ENCODE assay signal across 14 cellular contexts in the genomic region with DNA sequence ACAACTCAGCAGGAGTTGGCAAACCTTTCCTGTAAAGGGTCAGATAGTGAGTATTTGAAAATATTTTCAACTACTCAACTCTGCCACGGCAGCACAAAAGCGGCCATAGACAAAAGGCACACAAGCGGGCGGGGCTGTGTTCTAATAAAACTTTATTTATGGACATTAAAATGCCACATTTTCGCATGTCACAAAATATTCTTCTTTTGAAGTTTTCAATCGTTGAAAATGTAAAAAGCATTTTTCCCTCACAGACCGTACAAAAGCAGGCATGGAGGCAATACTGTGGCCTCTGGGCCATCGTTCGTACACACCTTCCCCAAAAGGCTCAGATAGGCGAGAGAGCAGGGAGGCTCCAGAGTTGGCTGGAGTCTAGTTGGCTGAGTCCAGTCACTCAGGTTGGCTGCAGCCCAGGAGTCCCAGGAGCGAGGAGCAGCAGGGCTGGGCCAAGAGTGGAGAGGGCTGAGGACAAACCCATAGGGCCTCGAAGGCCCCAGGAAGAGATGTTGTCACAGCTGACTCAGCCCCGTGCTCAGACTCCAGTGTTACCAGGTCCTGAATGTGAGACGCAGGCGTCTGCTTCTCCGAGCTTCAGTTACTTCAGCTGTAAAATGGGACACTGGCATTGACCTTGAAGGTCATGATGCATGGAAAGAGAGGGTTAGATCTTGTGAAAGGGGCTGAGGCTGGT. TPM values are rescaled to one million over a fixed set of nuclear protein-coding genes. Genes with fewer than 3 reads are reported as not detected.
A peak's percentile ranks its signal among the peaks of the same experiment; 100 is the strongest.
DNase-seq lines count a peak whose midpoint lies in the region; ATAC-seq, FAIRE-seq and TF ChIP-seq lines count a peak whose summit lies in the region.
"Had no signal": no experiment of that assay in that cellular context is flagged by ENCODE, and none has a peak within 500 bp of the region (broad histone marks: within the 10 kb centered on the region; RNA-seq: fewer than 3 reads in every experiment).

No MANE protein-coding gene starts in this region.

- DNase-seq in Right ventricle myocardium superior: peak; percentile 58
- no peak for DNase-seq in cardiac septum (ENCODE audit: low spot score)
- peak; percentile 77 for DNase-seq in astrocyte (ENCODE audit: low read depth)
- DNase-seq in kidney: peak; percentile 76
- DNase-seq in urothelium cell line (ENCODE audit: low spot score): peak; percentile 72
- DNase-seq in epidermal melanocyte (ENCODE audit: insufficient read length, low spot score): no peak
- DNase-seq: activated CD4-positive, alpha-beta T cell treated with anti-CD3 and anti-CD28 coated beads, Interleukin-2, amount 50 U/mL, for 4 hours; SIG-M5; stimulated activated CD8-positive, alpha-beta memory T cell treated with anti-CD3 and anti-CD28 coated beads, Interleukin-4, amount 100 ng/mL, for 48 hours had no signal

- H3K4me1 Mint-ChIP-seq in astrocyte (ENCODE audit: low read depth, unreplicated experiment): peaks cover 35% of the 10 kb centered on the region
- H3K4me1 Mint-ChIP-seq: memory B cell had no signal

- no peak overlapping the region for H3K4me3 ChIP-seq in astrocyte (ENCODE audit: insufficient read depth, low read depth, low read length)
- no peak overlapping the region for H3K4me3 ChIP-seq in kidney (ENCODE audit: low read length in 2 of 2)
- H3K4me3 ChIP-seq: HAP-1 had no signal

- no peaks in the 10 kb centered on the region for H3K9me3 Mint-ChIP-seq in astrocyte (ENCODE audit: unreplicated experiment)
- H3K9me3 Mint-ChIP-seq: memory B cell had no signal

- H2AFZ ChIP-seq in astrocyte (ENCODE audit: low read depth, low read length): peak overlapping the region; percentile 67

- H3K27me3 Mint-ChIP-seq in astrocyte (ENCODE audit: low read depth, unreplicated experiment): no peaks in the 10 kb centered on the region

- H3K4me3 Mint-ChIP-seq in astrocyte (ENCODE audit: unreplicated experiment): no peak overlapping the region
- H3K4me3 Mint-ChIP-seq: memory B cell had no signal

- H3K9me3 ChIP-seq in astrocyte (ENCODE audit: insufficient read depth, low read depth, low read length): no peaks in the 10 kb centered on the region
- H3K9me3 ChIP-seq in kidney (ENCODE audit: control insufficient read depth in 1 of 2, low read length in 2 of 2): no peaks in the 10 kb centered on the region
- H3K9me3 ChIP-seq: HAP-1 had no signal

- H3K36me3 Mint-ChIP-seq in astrocyte (ENCODE audit: low read depth, unreplicated experiment): no peaks in the 10 kb centered on the region
- H3K36me3 Mint-ChIP-seq: memory B cell had no signal

- H3K27ac Mint-ChIP-seq in astrocyte (ENCODE audit: unreplicated experiment): no peak overlapping the region
- H3K27ac Mint-ChIP-seq: memory B cell had no signal

- no peaks in the 10 kb centered on the region for H3K27me3 ChIP-seq in astrocyte (ENCODE audit: insufficient read depth, low read length)

- peak; percentile 39 for FAIRE-seq in astrocyte (lab: Jason Lieb, UNC)
- FAIRE-seq in kidney (lab: Jason Lieb, UNC): no peak
- no peak for FAIRE-seq in urothelium cell line (lab: Jason Lieb, UNC)
- FAIRE-seq: G401.6 had no signal

- H3K27ac ChIP-seq in astrocyte (ENCODE audit: low read depth, low read length): no peak overlapping the region
- H3K27ac ChIP-seq in kidney (ENCODE audit: low read depth in 2 of 2, low read length in 2 of 2): peak overlapping the region in 1 of 2 donors; percentile 17

- H3K36me3 ChIP-seq in astrocyte (ENCODE audit: insufficient read depth, low read length): no peaks in the 10 kb centered on the region
- H3K36me3 ChIP-seq in kidney (ENCODE audit: control insufficient read depth in 1 of 2, insufficient read depth in 2 of 2, low read length in 2 of 2): no peaks in the 10 kb centered on the region
- H3K36me3 ChIP-seq: HAP-1 had no signal

- H4K20me1 ChIP-seq in astrocyte (ENCODE audit: insufficient read depth, low read length): no peaks in the 10 kb centered on the region

- ATAC-seq in Right ventricle myocardium superior (ENCODE audit: poor library complexity) (peak; percentile 42), GM21390 (IDR thresholded peaks at IDR 0.05; ENCODE audit: unreplicated experiment) (no peak), HG02973 (IDR thresholded peaks at IDR 0.05; ENCODE audit: unreplicated experiment) (no peak)

- H3K9ac ChIP-seq in astrocyte (ENCODE audit: low read length): no peak overlapping the region
- H3K9ac ChIP-seq in kidney (ENCODE audit: low read length in 2 of 2): no peak overlapping the region

- TF ChIP-seq CTCF in astrocyte (IDR thresholded peaks at IDR 0.05; ENCODE audit: insufficient read depth, low read depth, low read length) (no peak), kidney (IDR thresholded peaks at IDR 0.05; ENCODE audit: borderline replicate concordance, extremely low read depth, insufficient read depth) (no peak)

- H3K79me2 ChIP-seq in astrocyte (ENCODE audit: insufficient read depth, low read length): no peaks in the 10 kb centered on the region

- peaks cover 53% of the 10 kb centered on the region for H3K4me1 ChIP-seq in astrocyte (ENCODE audit: insufficient read depth, low read length)
- peaks cover 46 to 53% of the 10 kb centered on the region in 2 donors for H3K4me1 ChIP-seq in kidney (ENCODE audit: control insufficient read depth in 1 of 2, insufficient read depth in 1 of 2, low read depth in 1 of 2, low read length in 2 of 2)
- H3K4me1 ChIP-seq: HAP-1 had no signal

- H3K4me2 ChIP-seq in astrocyte (ENCODE audit: low read length): peak overlapping the region; percentile 57

- intact Hi-C loops in Right ventricle myocardium superior (cut with DNase I): no loop called here
- intact Hi-C loops in cardiac septum (cut with DNase I): no loop called here
- intact Hi-C loops in kidney (cut with DNase I): no loop called here

RNA-seq across cellular contexts. Expression of a gene that starts 42.5 kb away (rescaled TPM):
- total RNA-seq in Right ventricle myocardium superior (0.11 TPM), cardiac septum (0.32 TPM), astrocyte (74.3 and 92.7 TPM in 2 replicates), kidney (266 TPM)
- polyA plus RNA-seq in kidney (ENCODE audit: insufficient read depth, low read depth, low replicate concordance): 206 TPM

Comparison
In these comparisons a context has a peak if more than half of its experiments do, and no peak if none do; other contexts are left out.
1. DNase-seq: peak in Right ventricle myocardium superior (single experiment), astrocyte (single experiment), kidney (single experiment) and urothelium cell line (single experiment); none in cardiac septum (single experiment) and epidermal melanocyte (single experiment).
2. RNA of a gene that starts 42.5 kb away (total RNA-seq): 266 TPM in kidney (single experiment) and 74.3 to 92.7 TPM in astrocyte; 0.32 TPM in cardiac septum (single experiment) and 0.11 TPM in Right ventricle myocardium superior (single experiment); every median in the first group is over 10 times any median in the second.